Comparison of ENCODE assay signal across 25 cellular contexts in the genomic region with DNA sequence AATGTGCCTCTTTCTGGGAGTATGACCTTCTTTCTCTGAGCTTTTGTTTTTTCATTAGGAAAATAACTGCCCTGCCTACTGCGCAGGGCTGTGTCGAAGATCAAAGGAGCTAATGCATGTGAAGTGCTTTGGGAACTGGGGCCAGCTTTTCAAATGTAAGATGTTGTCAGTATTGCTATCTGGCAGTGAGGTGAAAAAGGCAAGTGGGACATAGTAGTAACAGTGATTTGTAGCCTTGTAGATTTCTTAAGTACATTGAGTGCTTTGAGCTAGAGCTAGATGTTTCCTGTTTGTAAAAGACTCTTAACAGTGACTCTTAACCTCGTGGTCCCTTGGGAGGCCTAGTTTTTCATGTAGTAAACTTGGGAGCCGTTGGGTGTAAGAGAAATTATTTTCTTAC.
DNase-seq lines count a peak whose midpoint lies in the region; ATAC-seq and TF ChIP-seq lines count a peak whose summit lies in the region.
"Had no signal": no experiment of that assay in that cellular context is flagged by ENCODE, and none has a peak within 500 bp of the region (broad histone marks: within the 10 kb centered on the region; RNA-seq: fewer than 3 reads in every experiment).

No MANE protein-coding gene starts in this region.

- ATAC-seq in HG02870 (IDR thresholded peaks at IDR 0.05; ENCODE audit: unreplicated experiment): no peak
- ATAC-seq: naive thymus-derived CD8-positive, alpha-beta T cell had no signal

- H3K27ac ChIP-seq in smooth muscle cell (ENCODE audit: low read depth): no peak overlapping the region
- H3K27ac ChIP-seq: 22Rv1, esophagus squamous epithelium, RWPE1 had no signal

- no peak overlapping the region for H3K4me3 ChIP-seq in smooth muscle cell
- H3K4me3 ChIP-seq: esophagus squamous epithelium had no signal

- H3K79me2 ChIP-seq in smooth muscle cell (ENCODE audit: low read depth): no peaks in the 10 kb centered on the region

- WGBS in smooth muscle cell (ENCODE audit: low lambda C conversion rate): 16% methylated on average over 4 of the region's 4 CpGs

- H4K20me1 ChIP-seq in smooth muscle cell (ENCODE audit: low read depth): no peaks in the 10 kb centered on the region

- H3K27me3 ChIP-seq in smooth muscle cell (ENCODE audit: low read depth): no peaks in the 10 kb centered on the region
- H3K27me3 ChIP-seq: esophagus squamous epithelium had no signal

- H3K4me1 ChIP-seq in smooth muscle cell (ENCODE audit: low read depth): no peaks in the 10 kb centered on the region
- H3K4me1 ChIP-seq: esophagus squamous epithelium had no signal

- no peaks in the 10 kb centered on the region for H3K9me3 ChIP-seq in smooth muscle cell (replicated peaks; ENCODE audit: low read depth)

- DNase-seq in NCI-H2171 treated with DMSO at 0.1 percent for 48 hours (lab: John Stamatoyannopoulos, UW) (peak; percentile 14), NCI-H2171 (lab: John Stamatoyannopoulos, UW) (no peak), SK-N-DZ (ENCODE audit: low spot score) (peak; percentile 45), islet precursor cell (peak; percentile 80), smooth muscle cell (lab: John Stamatoyannopoulos, UW; ENCODE audit: unreplicated experiment) (no peak), NOMO-1 treated with dmso at 0.1 percent for 144 hours (lab: John Stamatoyannopoulos, UW; ENCODE audit: unreplicated experiment) (no peak)
- DNase-seq in central memory CD4-positive, alpha-beta T cell: no peak
- DNase-seq: activated CD4-positive, alpha-beta T cell treated with anti-CD3 and anti-CD28 coated beads for 48 hours; activated CD8-positive, alpha-beta memory T cell treated with anti-CD3 and anti-CD28 coated beads, Interleukin-2, amount 50 U/mL, for 48 hours; activated effector memory CD4-positive, alpha-beta T cell treated with anti-CD3 and anti-CD28 coated beads, Interleukin-2, amount 50 U/mL, for 16 hours; caudate nucleus; effector CD8-positive, alpha-beta T cell; esophagus squamous epithelium; GF-D8; HCEC 1CT; immature natural killer cell; mammary epithelial cell; naive thymus-derived CD8-positive, alpha-beta T cell; NCI-H146; NCI-H446 treated with DMSO at 0.1 percent for 48 hours; small intestine; stimulated activated CD4-positive, alpha-beta T cell treated with anti-CD3 and anti-CD28 coated beads, Interleukin-4, amount 100 ng/mL, for 4 hours had no signal

- no peaks in the 10 kb centered on the region for H3K36me3 ChIP-seq in smooth muscle cell (ENCODE audit: low read depth)
- H3K36me3 ChIP-seq: esophagus squamous epithelium had no signal

- H3K4me2 ChIP-seq in smooth muscle cell: no peak overlapping the region

- H2AFZ ChIP-seq in smooth muscle cell (ENCODE audit: low read depth): peak overlapping the region; percentile 46

- no peak overlapping the region for H3K9ac ChIP-seq in smooth muscle cell (ENCODE audit: low read depth)

- TF ChIP-seq CTCF in smooth muscle cell (IDR thresholded peaks at IDR 0.05; ENCODE audit: borderline replicate concordance, insufficient read depth, poor library complexity, severe bottlenecking): no peak

- H3F3A ChIP-seq in smooth muscle cell (ENCODE audit: low read depth): no peaks in the 10 kb centered on the region

Comparison
In these comparisons a context has a peak if more than half of its experiments do, and no peak if none do; other contexts are left out.
1. DNase-seq: peak in NCI-H2171 treated with DMSO at 0.1 percent for 48 hours (single experiment), SK-N-DZ (single experiment) and islet precursor cell (single experiment); none in NCI-H2171 (single experiment), smooth muscle cell (single experiment), central memory CD4-positive, alpha-beta T cell (single experiment) and NOMO-1 treated with dmso at 0.1 percent for 144 hours (single experiment).